In genomic region chr17:75596320-75597087, GRCh38 we compare ENCODE assay signal across 1 cellular context.
TF ChIP-seq lines count a peak whose summit lies in the region.

No MANE protein-coding gene starts in this region.

TF ChIP-seq in HepG2, 621 proteins besides CTCF, POLR2A, EP300 and RAD21 (continued from another document):
- 0 out of 2 replicates have a peak, but pooled peaks have one; percentile 42 for TF ChIP-seq ZNF776 (CRISPR knock-in tag; IDR thresholded peaks at IDR 0.05)
- TF ChIP-seq KLF12 (CRISPR knock-in tag; IDR thresholded peaks at IDR 0.05; ENCODE audit: borderline replicate concordance), result no peak
- no peak for TF ChIP-seq TGIF2 (CRISPR knock-in tag; IDR thresholded peaks at IDR 0.05)
- TF ChIP-seq ZNF326 (CRISPR knock-in tag; IDR thresholded peaks at IDR 0.05; ENCODE audit: borderline replicate concordance), result no peak
- TF ChIP-seq GFI1 (CRISPR knock-in tag; IDR thresholded peaks at IDR 0.05; ENCODE audit: borderline replicate concordance), result no peak
TF ChIP-seq in HepG2: peak in this region for 1.
